In genomic region chr16:84588991-84589390, GRCh38 we compare ENCODE assay signal across 17 cellular contexts. TPM values are rescaled to one million over a fixed set of nuclear protein-coding genes. Genes with fewer than 3 reads are reported as not detected.
DNase-seq lines count a peak whose midpoint lies in the region; ATAC-seq and TF ChIP-seq lines count a peak whose summit lies in the region.
"Had no signal": no experiment of that assay in that cellular context is flagged by ENCODE, and none has a peak within 500 bp of the region (broad histone marks: within the 10 kb centered on the region; RNA-seq: fewer than 3 reads in every experiment).

No MANE protein-coding gene starts in this region.

- POLR2A ChIA-PET in CD8-positive, alpha-beta T cell (lab: Charles Lee): interaction anchor here (0.5 to 1.0 kb wide), 3 partner anchors 9 to 48 kb away, joined by 3 read pairs; no protein-coding TSS in a partner anchor

- peaks cover 23% of the 10 kb centered on the region for H3K4me1 ChIP-seq in CD8-positive, alpha-beta T cell (ENCODE audit: insufficient read depth, low read length)
- H3K4me1 ChIP-seq in hepatocyte (ENCODE audit: insufficient read depth): no peaks in the 10 kb centered on the region

- H3K4me1 Mint-ChIP-seq in activated T-cell treated with anti-CD3 and anti-CD28 coated beads, Interleukin-2, amount 50 U/mL, for 24 hours (ENCODE audit: low read depth): peaks cover 39% of the 10 kb centered on the region
- peaks cover 50% of the 10 kb centered on the region for H3K4me1 Mint-ChIP-seq in CD8-positive, alpha-beta T cell (ENCODE audit: low read depth)
- H3K4me1 Mint-ChIP-seq in dendritic cell treated with granulocyte-macrophage colony-stimulating factor and Interleukin-4, amounts not matched to agents 40 ng/mL and 50 ng/mL, for 4 days (ENCODE audit: low read depth): peaks cover 70% of the 10 kb centered on the region
- H3K4me1 Mint-ChIP-seq in natural killer cell: peaks cover 10 to 22% of the 10 kb centered on the region in 2 donors

- peaks cover 26% of the 10 kb centered on the region for H3K36me3 ChIP-seq in CD8-positive, alpha-beta T cell (ENCODE audit: insufficient read depth, low read length)
- H3K36me3 ChIP-seq in hepatocyte (replicated peaks; ENCODE audit: insufficient read depth, low read depth): no peaks in the 10 kb centered on the region

- H4K20me1 ChIP-seq in hepatocyte (ENCODE audit: insufficient read depth, poor library complexity, severe bottlenecking): no peaks in the 10 kb centered on the region

- H3K27ac Mint-ChIP-seq in activated T-cell treated with anti-CD3 and anti-CD28 coated beads, Interleukin-2, amount 50 U/mL, for 24 hours: peak overlapping the region; percentile 37
- peak overlapping the region; percentile 13 for H3K27ac Mint-ChIP-seq in CD8-positive, alpha-beta T cell
- peak overlapping the region; percentile 50 for H3K27ac Mint-ChIP-seq in dendritic cell treated with granulocyte-macrophage colony-stimulating factor and Interleukin-4, amounts not matched to agents 40 ng/mL and 50 ng/mL, for 4 days
- no peak overlapping the region for H3K27ac Mint-ChIP-seq in natural killer cell
- H3K27ac Mint-ChIP-seq: GM23338 had no signal

- no peak overlapping the region for H3K4me2 ChIP-seq in hepatocyte
- H3K4me2 ChIP-seq: GM23338 had no signal

- H3K27me3 ChIP-seq in CD8-positive, alpha-beta T cell (ENCODE audit: insufficient read depth, low read length): no peaks in the 10 kb centered on the region
- H3K27me3 ChIP-seq in hepatocyte: no peaks in the 10 kb centered on the region
- H3K27me3 ChIP-seq: BLaER1 treated with 17β-estradiol and CSF1 and Interleukin-3, amounts not matched to agents 10 nM and 100 nM had no signal

- CTCF ChIA-PET in CD8-positive, alpha-beta T cell (lab: Charles Lee): interaction anchor here (0.8 to 1.2 kb wide), 4 partner anchors 9 to 82 kb away, joined by 3 to 4 read pairs (median 3); no protein-coding TSS in a partner anchor

- H3K27ac ChIP-seq in CD8-positive, alpha-beta T cell (ENCODE audit: low read depth, low read length): no peak overlapping the region
- H3K27ac ChIP-seq in hepatocyte: no peak overlapping the region
- H3K27ac ChIP-seq: BLaER1 treated with 17β-estradiol and CSF1 and Interleukin-3, amounts not matched to agents 10 nM and 100 nM had no signal

- H3K36me3 Mint-ChIP-seq in activated T-cell treated with anti-CD3 and anti-CD28 coated beads, Interleukin-2, amount 50 U/mL, for 24 hours (ENCODE audit: low read depth): peaks cover 80% of the 10 kb centered on the region
- H3K36me3 Mint-ChIP-seq in CD8-positive, alpha-beta T cell: peaks cover 68% of the 10 kb centered on the region
- H3K36me3 Mint-ChIP-seq in dendritic cell treated with granulocyte-macrophage colony-stimulating factor and Interleukin-4, amounts not matched to agents 40 ng/mL and 50 ng/mL, for 4 days (ENCODE audit: low read depth): peaks cover 84% of the 10 kb centered on the region
- H3K36me3 Mint-ChIP-seq in natural killer cell: no peaks in the 10 kb centered on the region

- TF ChIP-seq CTCF in CD8-positive, alpha-beta T cell (IDR thresholded peaks at IDR 0.05): no peak
- TF ChIP-seq CTCF in hepatocyte (IDR thresholded peaks at IDR 0.05; ENCODE audit: poor library complexity) (no peak), natural killer cell (IDR thresholded peaks at IDR 0.05) (no peak)

- H3K4me3 ChIP-seq in CD8-positive, alpha-beta T cell (ENCODE audit: low read depth, low read length): no peak overlapping the region
- no peak overlapping the region for H3K4me3 ChIP-seq in hepatocyte
- H3K4me3 ChIP-seq: BLaER1 treated with 17β-estradiol and CSF1 and Interleukin-3, amounts not matched to agents 10 nM and 100 nM; GM23338 had no signal

- no peaks in the 10 kb centered on the region for H3K9me3 ChIP-seq in CD8-positive, alpha-beta T cell (ENCODE audit: low read length)
- H3K9me3 ChIP-seq in hepatocyte (ENCODE audit: low read depth): no peaks in the 10 kb centered on the region

- H3K79me2 ChIP-seq in hepatocyte: peaks cover 7% of the 10 kb centered on the region

- intact Hi-C loops in CD8-positive, alpha-beta T cell (cut with DNase I, micrococcal nuclease): no loop called here
- intact Hi-C loops in dendritic cell treated with granulocyte-macrophage colony-stimulating factor and Interleukin-4, amounts not matched to agents 40 ng/mL and 50 ng/mL, for 4 days (cut with micrococcal nuclease): no loop called here
- intact Hi-C loops in natural killer cell (cut with micrococcal nuclease): no loop called here

- DNase-seq in activated T-cell treated with anti-CD3 and anti-CD28 coated beads, Interleukin-2, amount 50 U/mL, for 24 hours: no peak
- DNase-seq in activated T-cell treated with anti-CD3 and anti-CD28 coated beads, Interleukin-2, amount 50 U/mL, for 1 hour: no peak
- DNase-seq in CD8-positive, alpha-beta T cell: no peak
- DNase-seq in hepatocyte (ENCODE audit: low spot score) (no peak), SIG-M5 (lab: John Stamatoyannopoulos, UW) (no peak), natural killer cell (no peak)
- DNase-seq: 8988T; AML-193; CD4-positive, alpha-beta memory T cell; COR-L47; DMS153; DMS79 treated with DMSO at 0.1 percent for 48 hours; EL; H7 had no signal

- H3K9me2 ChIP-seq in hepatocyte (replicated peaks; ENCODE audit: insufficient read depth): no peaks in the 10 kb centered on the region

- no peaks in the 10 kb centered on the region for H3K9me3 Mint-ChIP-seq in activated T-cell treated with anti-CD3 and anti-CD28 coated beads, Interleukin-2, amount 50 U/mL, for 24 hours
- H3K9me3 Mint-ChIP-seq in CD8-positive, alpha-beta T cell: no peaks in the 10 kb centered on the region
- no peaks in the 10 kb centered on the region for H3K9me3 Mint-ChIP-seq in dendritic cell treated with granulocyte-macrophage colony-stimulating factor and Interleukin-4, amounts not matched to agents 40 ng/mL and 50 ng/mL, for 4 days
- no peaks in the 10 kb centered on the region for H3K9me3 Mint-ChIP-seq in natural killer cell
- H3K9me3 Mint-ChIP-seq: CD4-positive, alpha-beta memory T cell; GM23338 had no signal

- no peak overlapping the region for H2AFZ ChIP-seq in hepatocyte
- H2AFZ ChIP-seq: GM23338 had no signal

- H3K27me3 Mint-ChIP-seq in activated T-cell treated with anti-CD3 and anti-CD28 coated beads, Interleukin-2, amount 50 U/mL, for 24 hours: no peaks in the 10 kb centered on the region
- no peaks in the 10 kb centered on the region for H3K27me3 Mint-ChIP-seq in CD8-positive, alpha-beta T cell (ENCODE audit: low read depth)
- no peaks in the 10 kb centered on the region for H3K27me3 Mint-ChIP-seq in dendritic cell treated with granulocyte-macrophage colony-stimulating factor and Interleukin-4, amounts not matched to agents 40 ng/mL and 50 ng/mL, for 4 days
- no peaks in the 10 kb centered on the region for H3K27me3 Mint-ChIP-seq in natural killer cell (ENCODE audit: low read depth in 2 of 2)
- H3K27me3 Mint-ChIP-seq: CD4-positive, alpha-beta memory T cell had no signal

- WGBS in hepatocyte (ENCODE audit: low lambda C conversion rate, missing lambda C conversion rate): 92% methylated on average over 8 of the region's 8 CpGs

- no peak for ATAC-seq in CD8-positive, alpha-beta T cell
- no peak for ATAC-seq in natural killer cell
- ATAC-seq: GM23338 had no signal

- no peak overlapping the region for H3K4me3 Mint-ChIP-seq in activated T-cell treated with anti-CD3 and anti-CD28 coated beads, Interleukin-2, amount 50 U/mL, for 24 hours
- no peak overlapping the region for H3K4me3 Mint-ChIP-seq in CD8-positive, alpha-beta T cell
- no peak overlapping the region for H3K4me3 Mint-ChIP-seq in dendritic cell treated with granulocyte-macrophage colony-stimulating factor and Interleukin-4, amounts not matched to agents 40 ng/mL and 50 ng/mL, for 4 days
- no peak overlapping the region for H3K4me3 Mint-ChIP-seq in natural killer cell
- H3K4me3 Mint-ChIP-seq: CD4-positive, alpha-beta memory T cell; GM23338 had no signal

RNA-seq across cellular contexts. Expression of gene COTL1, which starts 28.9 kb away (rescaled TPM):
- total RNA-seq in CD8-positive, alpha-beta T cell: 100 to 1,000 TPM; 194 to 199 TPM
- total RNA-seq in hepatocyte (30.1 and 32.8 TPM in 2 replicates), natural killer cell (100 to 1,000 TPM in 2 of 3 donors, 10 to 100 TPM in 1; 43.7 to 187 (median 116) TPM)
- 101 and 104 TPM in 2 replicates for polyA plus RNA-seq in hepatocyte

RNA-seq across cellular contexts. Expression of gene KLHL36, which starts 59.3 kb away (rescaled TPM):
- 10 to 100 TPM; 50.8 to 56.5 TPM for total RNA-seq in CD8-positive, alpha-beta T cell
- total RNA-seq in hepatocyte (45.0 and 50.5 TPM in 2 replicates), natural killer cell (10 to 100 TPM; 47.2 to 62.3 (median 60.5) TPM)
- polyA plus RNA-seq in hepatocyte: 24.4 and 29.9 TPM in 2 replicates

Comparison
In these comparisons a context has a peak if more than half of its experiments do, and no peak if none do; other contexts are left out.
1. H3K27ac Mint-ChIP-seq: peak in activated T-cell treated with anti-CD3 and anti-CD28 coated beads, Interleukin-2, amount 50 U/mL, for 24 hours (single experiment), CD8-positive, alpha-beta T cell (single experiment) and dendritic cell treated with granulocyte-macrophage colony-stimulating factor and Interleukin-4, amounts not matched to agents 40 ng/mL and 50 ng/mL, for 4 days (single experiment); none in natural killer cell (0 of 2).